In the genomic region with DNA sequence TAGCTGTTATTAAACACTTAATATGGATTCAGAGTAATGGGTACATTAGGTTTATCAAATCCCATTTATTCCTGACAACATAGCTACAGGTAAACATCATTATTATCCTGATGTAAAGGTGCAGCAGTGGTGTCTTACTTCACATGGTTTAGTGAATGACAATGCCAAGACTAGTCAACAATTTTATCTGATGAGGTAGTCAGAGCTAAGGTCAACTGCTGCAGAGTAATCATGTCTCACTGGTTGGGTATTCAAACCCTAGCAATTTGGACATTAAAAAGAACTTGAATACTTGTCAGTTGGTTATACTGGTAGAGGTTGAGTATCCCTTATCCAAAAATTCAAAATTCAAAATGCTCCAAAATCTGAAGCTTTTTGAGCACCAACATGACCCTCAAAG, we compare ENCODE assay signal across 22 cellular contexts.
A peak's percentile ranks its signal among the peaks of the same experiment; 100 is the strongest.
DNase-seq lines count a peak whose midpoint lies in the region; ATAC-seq and TF ChIP-seq lines count a peak whose summit lies in the region.
"Had no signal": no experiment of that assay in that cellular context is flagged by ENCODE, and none has a peak within 500 bp of the region (broad histone marks: within the 10 kb centered on the region; RNA-seq: fewer than 3 reads in every experiment).

No MANE protein-coding gene starts in this region.

- H2BK12ac ChIP-seq in trophoblast cell (ENCODE audit: low read length): no peak overlapping the region

- no peaks in the 10 kb centered on the region for H3K79me1 ChIP-seq in trophoblast cell (ENCODE audit: low read length)

- H4K20me1 ChIP-seq in GM23248 (ENCODE audit: insufficient read depth): no peaks in the 10 kb centered on the region
- no peaks in the 10 kb centered on the region for H4K20me1 ChIP-seq in PC-3 (ENCODE audit: low read length)

- H3K14ac ChIP-seq in trophoblast cell (ENCODE audit: low read length): no peak overlapping the region

- H3K4me2 ChIP-seq in GM23248 (ENCODE audit: unreplicated experiment) (no peak overlapping the region), PC-3 (ENCODE audit: low read length) (no peak overlapping the region), trophoblast cell (ENCODE audit: low read length) (no peak overlapping the region)
- H3K4me2 ChIP-seq: A549 had no signal

- ATAC-seq in PC-3: no peak
- ATAC-seq in naive thymus-derived CD8-positive, alpha-beta T cell: no peak
- no peak for ATAC-seq in GM19463 (IDR thresholded peaks at IDR 0.05; ENCODE audit: unreplicated experiment)
- ATAC-seq: A549 had no signal

- no peak overlapping the region for H3K27ac ChIP-seq in GM23248
- no peak overlapping the region for H3K27ac ChIP-seq in PC-3 (ENCODE audit: low read length)
- no peak overlapping the region for H3K27ac ChIP-seq in trophoblast cell (ENCODE audit: low read depth, low read length)
- H3K27ac ChIP-seq: A549 had no signal

- H3K4me3 ChIP-seq in GM23248 (no peak overlapping the region), PC-3 (ENCODE audit: low read length) (no peak overlapping the region), epithelial cell of proximal tubule (ENCODE audit: low read depth, low read length) (no peak overlapping the region), trophoblast cell (ENCODE audit: low read depth, low read length) (no peak overlapping the region)
- H3K4me3 ChIP-seq: A549, HAP-1, MG63 had no signal

- H3K27me3 ChIP-seq in GM23248 (replicated peaks; ENCODE audit: insufficient read depth) (no peaks in the 10 kb centered on the region), PC-3 (ENCODE audit: low read length) (no peaks in the 10 kb centered on the region), trophoblast cell (ENCODE audit: insufficient read depth, low read length) (no peaks in the 10 kb centered on the region)
- H3K27me3 ChIP-seq: MG63 had no signal

- H2BK5ac ChIP-seq in trophoblast cell (ENCODE audit: low read depth, low read length, poor library complexity): no peak overlapping the region

- no peak overlapping the region for H3K4ac ChIP-seq in trophoblast cell (ENCODE audit: low read depth, low read length)

- H4K91ac ChIP-seq in trophoblast cell (ENCODE audit: low read depth, low read length): no peak overlapping the region

- no peak overlapping the region for H4K8ac ChIP-seq in trophoblast cell (ENCODE audit: low read depth, low read length)

- TF ChIP-seq CTCF in PC-3 (conservative IDR thresholded peaks at IDR 0.05; ENCODE audit: low read depth, low read length) (no peak), epithelial cell of proximal tubule (conservative IDR thresholded peaks at IDR 0.05; ENCODE audit: low read depth, low read length) (no peak)

- POLR2A ChIA-PET in PC-3 (lab: Charles Lee; ENCODE audit: unreplicated experiment): no interaction called here
- POLR2A ChIA-PET in naive thymus-derived CD8-positive, alpha-beta T cell (lab: Charles Lee): no interaction called here

- no peaks in the 10 kb centered on the region for H3K79me2 ChIP-seq in GM23248 (ENCODE audit: insufficient read depth)
- H3K79me2 ChIP-seq in PC-3 (ENCODE audit: low read length): no peaks in the 10 kb centered on the region
- H3K79me2 ChIP-seq in trophoblast cell (ENCODE audit: control insufficient read depth, insufficient read depth, low read length, poor library complexity): no peaks in the 10 kb centered on the region

- H2AFZ ChIP-seq in GM23248 (no peak overlapping the region), PC-3 (ENCODE audit: low read length) (no peak overlapping the region), trophoblast cell (ENCODE audit: insufficient read depth, low read length, poor library complexity) (no peak overlapping the region)

- H4K12ac ChIP-seq in trophoblast cell (ENCODE audit: low read depth, low read length): no peak overlapping the region

- in situ Hi-C loops in GM23248 (cut with MboI): no loop called here

- CTCF ChIA-PET in PC-3 (lab: Charles Lee): no interaction called here

- peaks cover 0 to 8% (median 5%) of the 10 kb centered on the region in 4 donors for H3K4me1 Mint-ChIP-seq in naive thymus-derived CD8-positive, alpha-beta T cell
- H3K4me1 Mint-ChIP-seq: B cell, CD14-positive monocyte had no signal

- peaks cover 0 to 13% (median 9%) of the 10 kb centered on the region in 3 donors for H3K36me3 Mint-ChIP-seq in naive thymus-derived CD8-positive, alpha-beta T cell
- H3K36me3 Mint-ChIP-seq: CD14-positive monocyte had no signal

- BruUV-seq in PC-3 (replicated peaks; lab: Mats Ljungman, UMichigan): no TSS peak

- H3K9me2 ChIP-seq in GM23248 (ENCODE audit: insufficient read depth) (no peaks in the 10 kb centered on the region), PC-3 (replicated peaks; ENCODE audit: low read length) (no peaks in the 10 kb centered on the region)

- H2AK5ac ChIP-seq in trophoblast cell (ENCODE audit: low read length): no peak overlapping the region

- H3K9me3 ChIP-seq in GM23248 (ENCODE audit: low read depth): no peaks in the 10 kb centered on the region
- H3K9me3 ChIP-seq in PC-3 (ENCODE audit: low read length): no peaks in the 10 kb centered on the region
- H3K9me3 ChIP-seq in trophoblast cell (ENCODE audit: insufficient read depth, low read depth, low read length): no peaks in the 10 kb centered on the region
- H3K9me3 ChIP-seq: A549, HAP-1, MG63 had no signal

- no peak overlapping the region for H2BK120ac ChIP-seq in trophoblast cell (ENCODE audit: insufficient read depth, low read length, poor library complexity)

- no peak overlapping the region for H3K18ac ChIP-seq in trophoblast cell (ENCODE audit: low read length)

- no peaks in the 10 kb centered on the region for H3K27me3 Mint-ChIP-seq in naive thymus-derived CD8-positive, alpha-beta T cell
- H3K27me3 Mint-ChIP-seq: B cell had no signal

- intact Hi-C loops in PC-3 (cut with micrococcal nuclease): no loop called here

- H3K4me3 Mint-ChIP-seq in naive thymus-derived CD8-positive, alpha-beta T cell: no peak overlapping the region
- H3K4me3 Mint-ChIP-seq: B cell, CD14-positive monocyte had no signal

- H3K4me1 ChIP-seq in GM23248 (ENCODE audit: insufficient read depth) (no peaks in the 10 kb centered on the region), PC-3 (ENCODE audit: insufficient read depth, low read length) (peaks cover 10% of the 10 kb centered on the region; the same call in 1 of the 2 replicates), trophoblast cell (ENCODE audit: control insufficient read depth in 1 of 2, insufficient read depth in 2 of 2, low read length in 2 of 2) (no peaks in the 10 kb centered on the region)
- H3K4me1 ChIP-seq: A549 had no signal

- DNase-seq in GM23248: peak; percentile 2
- DNase-seq in PC-3: peak; percentile 37
- DNase-seq in epithelial cell of proximal tubule (ENCODE audit: low read depth): peak; percentile 7
- peak; percentile 6 to 61 for DNase-seq in trophoblast cell
- DNase-seq in GOT3 (lab: John Stamatoyannopoulos, UW): no peak
- no peak for DNase-seq in naive thymus-derived CD8-positive, alpha-beta T cell
- DNase-seq in putamen (ENCODE audit: low spot score): no peak
- DNase-seq: GF-D8, Kasumi-1, MG63, NCI-H1417, NCI-H1694 treated with DMSO at 0.1 percent for 48 hours, NCI-H2081 treated with DMSO at 0.1 percent for 48 hours, NCI-H446 treated with DMSO at 0.1 percent for 48 hours, NCI-H526 treated with DMSO at 0.1 percent for 48 hours, OCI-M1, Right ventricle myocardium superior had no signal

- H3K36me3 ChIP-seq in GM23248 (ENCODE audit: low read depth) (no peaks in the 10 kb centered on the region), PC-3 (ENCODE audit: low read depth, low read length) (no peaks in the 10 kb centered on the region), trophoblast cell (ENCODE audit: control insufficient read depth in 1 of 2, insufficient read depth in 2 of 2, low read length in 2 of 2) (no peaks in the 10 kb centered on the region)
- H3K36me3 ChIP-seq: HAP-1, MG63 had no signal

- H3F3A ChIP-seq in GM23248 (ENCODE audit: insufficient read depth) (no peaks in the 10 kb centered on the region), PC-3 (ENCODE audit: low read length, unreplicated experiment) (no peaks in the 10 kb centered on the region)

- no peak overlapping the region for H3K23ac ChIP-seq in trophoblast cell (ENCODE audit: low read length)

- H3K9ac ChIP-seq in GM23248 (no peak overlapping the region), PC-3 (ENCODE audit: low read length) (no peak overlapping the region), trophoblast cell (ENCODE audit: low read length) (no peak overlapping the region)

- no peak overlapping the region for H3K27ac Mint-ChIP-seq in naive thymus-derived CD8-positive, alpha-beta T cell
- H3K27ac Mint-ChIP-seq: B cell had no signal

- no peaks in the 10 kb centered on the region for H3K9me3 Mint-ChIP-seq in naive thymus-derived CD8-positive, alpha-beta T cell

Comparison
In these comparisons a context has a peak if more than half of its experiments do, and no peak if none do; other contexts are left out.
1. DNase-seq: peak in GM23248 (single experiment), PC-3 (single experiment), epithelial cell of proximal tubule (single experiment) and trophoblast cell (2 of 2); none in GOT3 (single experiment), naive thymus-derived CD8-positive, alpha-beta T cell (0 of 10) and putamen (single experiment).